In the genomic region with DNA sequence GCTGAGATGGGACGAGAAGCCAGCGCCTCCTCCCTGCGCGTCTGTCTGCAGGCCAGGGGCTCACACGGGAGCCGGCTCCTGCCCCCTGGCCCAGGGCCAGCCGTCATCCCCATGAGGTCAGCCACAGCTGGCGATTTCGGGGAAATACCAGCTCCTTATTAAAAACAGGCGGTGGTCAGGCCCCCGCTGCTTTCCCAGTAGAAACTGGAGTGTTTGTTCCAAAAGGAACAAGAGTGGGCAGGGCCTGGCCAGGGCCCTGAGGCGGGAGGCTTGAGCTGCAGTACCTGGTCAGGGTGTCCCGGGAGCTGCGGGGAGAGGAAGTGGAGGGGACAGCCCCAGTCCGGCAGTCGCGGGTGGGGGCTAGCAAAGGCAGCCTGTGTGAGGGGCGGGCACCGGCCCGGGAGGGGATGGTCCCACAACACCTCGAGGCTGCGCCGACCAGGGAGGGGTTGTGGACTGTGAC, we compare ENCODE assay signal across 1 cellular context.
A peak's percentile ranks its signal among the peaks of the same experiment; 100 is the strongest.
TF ChIP-seq lines count a peak whose summit lies in the region.

No MANE protein-coding gene starts in this region.

TF ChIP-seq in WTC11, 78 proteins besides CTCF, POLR2A, EP300 and RAD21 (continued from another document):
- TF ChIP-seq, protein P1, sequence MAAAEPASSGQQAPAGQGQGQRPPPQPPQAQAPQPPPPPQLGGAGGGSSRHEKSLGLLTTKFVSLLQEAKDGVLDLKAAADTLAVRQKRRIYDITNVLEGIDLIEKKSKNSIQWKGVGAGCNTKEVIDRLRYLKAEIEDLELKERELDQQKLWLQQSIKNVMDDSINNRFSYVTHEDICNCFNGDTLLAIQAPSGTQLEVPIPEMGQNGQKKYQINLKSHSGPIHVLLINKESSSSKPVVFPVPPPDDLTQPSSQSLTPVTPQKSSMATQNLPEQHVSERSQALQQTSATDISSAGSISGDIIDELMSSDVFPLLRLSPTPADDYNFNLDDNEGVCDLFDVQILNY (CRISPR knock-in tag; IDR thresholded peaks at IDR 0.05) = no peak
- TF ChIP-seq MYBL2 (CRISPR knock-in tag; IDR thresholded peaks at IDR 0.05) (no peak), NR2C2 (CRISPR knock-in tag; IDR thresholded peaks at IDR 0.05) (no peak), FOXP1 (CRISPR knock-in tag; IDR thresholded peaks at IDR 0.05; ENCODE audit: borderline replicate concordance) (0 out of 2 replicates have a peak, but pooled peaks have one; percentile 11)
- TF ChIP-seq, protein P2, sequence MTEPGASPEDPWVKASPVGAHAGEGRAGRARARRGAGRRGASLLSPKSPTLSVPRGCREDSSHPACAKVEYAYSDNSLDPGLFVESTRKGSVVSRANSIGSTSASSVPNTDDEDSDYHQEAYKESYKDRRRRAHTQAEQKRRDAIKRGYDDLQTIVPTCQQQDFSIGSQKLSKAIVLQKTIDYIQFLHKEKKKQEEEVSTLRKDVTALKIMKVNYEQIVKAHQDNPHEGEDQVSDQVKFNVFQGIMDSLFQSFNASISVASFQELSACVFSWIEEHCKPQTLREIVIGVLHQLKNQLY (CRISPR knock-in tag; IDR thresholded peaks at IDR 0.05) = no peak
